6 cellular contexts compared by ENCODE assay signal in genomic region chr17:70862295-70862694, GRCh38.
"Had no signal": no experiment of that assay in that cellular context is flagged by ENCODE, and none has a peak within 500 bp of the region (broad histone marks: within the 10 kb centered on the region; RNA-seq: fewer than 3 reads in every experiment).

No MANE protein-coding gene starts in this region.

- ATAC-seq: GM23338 had no signal

- H3K27ac Mint-ChIP-seq: GM23338 had no signal

- H3K4me3 ChIP-seq: GM23338 had no signal

- H3K9ac ChIP-seq: KMS-11 had no signal

- H3K4me2 ChIP-seq: GM23338, KMS-11 had no signal

- DNase-seq: H7, HCEC 1CT, Karpas-422, KBM-7 had no signal

- H3K4me1 Mint-ChIP-seq: GM23338 had no signal

- H3K4me3 Mint-ChIP-seq: GM23338 had no signal

- H2AFZ ChIP-seq: GM23338 had no signal

- H3K27ac ChIP-seq: KMS-11 had no signal
